ENCODE assay signal across 1 cellular context in the genomic region with DNA sequence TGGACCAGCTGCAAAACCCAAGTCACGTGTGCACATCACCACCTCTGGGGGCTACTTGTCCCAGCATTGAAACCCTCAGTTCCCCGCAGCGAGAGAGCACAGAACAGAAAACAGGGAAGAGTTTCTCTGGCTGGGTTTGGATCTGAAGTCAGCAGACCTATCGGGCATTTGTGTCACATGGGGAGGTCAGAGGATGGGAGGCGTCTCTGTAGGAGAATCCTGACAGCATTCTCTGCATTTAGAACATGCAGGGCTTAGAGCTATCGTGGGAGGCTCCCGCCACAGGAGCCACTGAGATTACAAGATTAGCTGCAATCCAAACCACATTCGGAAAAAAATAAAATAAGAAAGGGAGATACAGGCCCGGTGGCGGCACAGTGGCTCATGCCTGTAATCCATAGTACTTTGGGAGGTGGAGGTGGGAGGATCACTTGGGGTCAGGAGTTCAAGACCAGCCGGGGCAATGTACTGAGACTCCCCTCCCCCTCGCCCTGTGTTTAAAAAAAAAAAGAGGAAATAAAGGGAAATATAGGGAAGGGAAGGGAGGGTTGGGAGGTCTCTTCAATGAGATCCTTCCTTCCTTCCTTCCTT.
TF ChIP-seq lines count a peak whose summit lies in the region.

No MANE protein-coding gene starts in this region.

TF ChIP-seq in SK-N-SH treated with all-trans-retinoic acid at 6 μM for 48 hours, 23 proteins besides CTCF, POLR2A, EP300 and RAD21 (continued from another document):
- TF ChIP-seq, protein P1, sequence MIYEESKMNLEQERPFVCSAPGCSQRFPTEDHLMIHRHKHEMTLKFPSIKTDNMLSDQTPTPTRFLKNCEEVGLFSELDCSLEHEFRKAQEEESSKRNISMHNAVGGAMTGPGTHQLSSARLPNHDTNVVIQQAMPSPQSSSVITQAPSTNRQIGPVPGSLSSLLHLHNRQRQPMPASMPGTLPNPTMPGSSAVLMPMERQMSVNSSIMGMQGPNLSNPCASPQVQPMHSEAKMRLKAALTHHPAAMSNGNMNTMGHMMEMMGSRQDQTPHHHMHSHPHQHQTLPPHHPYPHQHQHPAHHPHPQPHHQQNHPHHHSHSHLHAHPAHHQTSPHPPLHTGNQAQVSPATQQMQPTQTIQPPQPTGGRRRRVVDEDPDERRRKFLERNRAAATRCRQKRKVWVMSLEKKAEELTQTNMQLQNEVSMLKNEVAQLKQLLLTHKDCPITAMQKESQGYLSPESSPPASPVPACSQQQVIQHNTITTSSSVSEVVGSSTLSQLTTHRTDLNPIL (CRISPR knock-in tag; IDR thresholded peaks at IDR 0.05; ENCODE audit: low read depth) = no peak
- TF ChIP-seq, protein P2, sequence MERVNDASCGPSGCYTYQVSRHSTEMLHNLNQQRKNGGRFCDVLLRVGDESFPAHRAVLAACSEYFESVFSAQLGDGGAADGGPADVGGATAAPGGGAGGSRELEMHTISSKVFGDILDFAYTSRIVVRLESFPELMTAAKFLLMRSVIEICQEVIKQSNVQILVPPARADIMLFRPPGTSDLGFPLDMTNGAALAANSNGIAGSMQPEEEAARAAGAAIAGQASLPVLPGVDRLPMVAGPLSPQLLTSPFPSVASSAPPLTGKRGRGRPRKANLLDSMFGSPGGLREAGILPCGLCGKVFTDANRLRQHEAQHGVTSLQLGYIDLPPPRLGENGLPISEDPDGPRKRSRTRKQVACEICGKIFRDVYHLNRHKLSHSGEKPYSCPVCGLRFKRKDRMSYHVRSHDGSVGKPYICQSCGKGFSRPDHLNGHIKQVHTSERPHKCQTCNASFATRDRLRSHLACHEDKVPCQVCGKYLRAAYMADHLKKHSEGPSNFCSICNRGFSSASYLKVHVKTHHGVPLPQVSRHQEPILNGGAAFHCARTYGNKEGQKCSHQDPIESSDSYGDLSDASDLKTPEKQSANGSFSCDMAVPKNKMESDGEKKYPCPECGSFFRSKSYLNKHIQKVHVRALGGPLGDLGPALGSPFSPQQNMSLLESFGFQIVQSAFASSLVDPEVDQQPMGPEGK (CRISPR knock-in tag; IDR thresholded peaks at IDR 0.05; ENCODE audit: borderline replicate concordance) = no peak
- TF ChIP-seq TOX (CRISPR knock-in tag; IDR thresholded peaks at IDR 0.05; ENCODE audit: borderline replicate concordance) = no peak
- TF ChIP-seq ESRRG (CRISPR knock-in tag; IDR thresholded peaks at IDR 0.05) = no peak
